Comparison of ENCODE assay signal across 1 cellular context in the genomic region with DNA sequence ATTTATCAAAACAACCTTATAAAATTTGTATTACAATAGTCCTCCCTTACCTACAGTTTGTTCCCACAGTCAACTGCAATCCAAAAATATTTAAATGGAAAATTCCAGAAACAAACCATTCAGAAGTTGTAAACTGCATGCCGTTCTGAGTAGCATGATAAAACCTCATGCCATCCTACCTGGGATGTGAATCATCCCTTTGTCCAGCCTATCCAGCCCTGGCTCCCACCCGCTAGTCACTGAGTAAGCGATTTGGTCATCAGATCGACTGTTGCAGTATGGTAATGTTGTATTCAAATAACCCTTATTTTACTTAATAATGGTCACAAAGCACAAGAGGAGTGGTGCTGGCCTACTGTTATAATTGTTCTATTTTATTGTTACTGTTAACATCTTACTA.
TF ChIP-seq lines count a peak whose summit lies in the region.

No MANE protein-coding gene starts in this region.

TF ChIP-seq in WTC11, 78 proteins besides CTCF, POLR2A, EP300 and RAD21 (continued from another document):
- TF ChIP-seq, protein P1, sequence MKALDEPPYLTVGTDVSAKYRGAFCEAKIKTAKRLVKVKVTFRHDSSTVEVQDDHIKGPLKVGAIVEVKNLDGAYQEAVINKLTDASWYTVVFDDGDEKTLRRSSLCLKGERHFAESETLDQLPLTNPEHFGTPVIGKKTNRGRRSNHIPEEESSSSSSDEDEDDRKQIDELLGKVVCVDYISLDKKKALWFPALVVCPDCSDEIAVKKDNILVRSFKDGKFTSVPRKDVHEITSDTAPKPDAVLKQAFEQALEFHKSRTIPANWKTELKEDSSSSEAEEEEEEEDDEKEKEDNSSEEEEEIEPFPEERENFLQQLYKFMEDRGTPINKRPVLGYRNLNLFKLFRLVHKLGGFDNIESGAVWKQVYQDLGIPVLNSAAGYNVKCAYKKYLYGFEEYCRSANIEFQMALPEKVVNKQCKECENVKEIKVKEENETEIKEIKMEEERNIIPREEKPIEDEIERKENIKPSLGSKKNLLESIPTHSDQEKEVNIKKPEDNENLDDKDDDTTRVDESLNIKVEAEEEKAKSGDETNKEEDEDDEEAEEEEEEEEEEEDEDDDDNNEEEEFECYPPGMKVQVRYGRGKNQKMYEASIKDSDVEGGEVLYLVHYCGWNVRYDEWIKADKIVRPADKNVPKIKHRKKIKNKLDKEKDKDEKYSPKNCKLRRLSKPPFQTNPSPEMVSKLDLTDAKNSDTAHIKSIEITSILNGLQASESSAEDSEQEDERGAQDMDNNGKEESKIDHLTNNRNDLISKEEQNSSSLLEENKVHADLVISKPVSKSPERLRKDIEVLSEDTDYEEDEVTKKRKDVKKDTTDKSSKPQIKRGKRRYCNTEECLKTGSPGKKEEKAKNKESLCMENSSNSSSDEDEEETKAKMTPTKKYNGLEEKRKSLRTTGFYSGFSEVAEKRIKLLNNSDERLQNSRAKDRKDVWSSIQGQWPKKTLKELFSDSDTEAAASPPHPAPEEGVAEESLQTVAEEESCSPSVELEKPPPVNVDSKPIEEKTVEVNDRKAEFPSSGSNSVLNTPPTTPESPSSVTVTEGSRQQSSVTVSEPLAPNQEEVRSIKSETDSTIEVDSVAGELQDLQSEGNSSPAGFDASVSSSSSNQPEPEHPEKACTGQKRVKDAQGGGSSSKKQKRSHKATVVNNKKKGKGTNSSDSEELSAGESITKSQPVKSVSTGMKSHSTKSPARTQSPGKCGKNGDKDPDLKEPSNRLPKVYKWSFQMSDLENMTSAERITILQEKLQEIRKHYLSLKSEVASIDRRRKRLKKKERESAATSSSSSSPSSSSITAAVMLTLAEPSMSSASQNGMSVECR (CRISPR knock-in tag; IDR thresholded peaks at IDR 0.05; ENCODE audit: borderline replicate concordance): no peak
